8 cellular contexts compared by ENCODE assay signal in the genomic region with DNA sequence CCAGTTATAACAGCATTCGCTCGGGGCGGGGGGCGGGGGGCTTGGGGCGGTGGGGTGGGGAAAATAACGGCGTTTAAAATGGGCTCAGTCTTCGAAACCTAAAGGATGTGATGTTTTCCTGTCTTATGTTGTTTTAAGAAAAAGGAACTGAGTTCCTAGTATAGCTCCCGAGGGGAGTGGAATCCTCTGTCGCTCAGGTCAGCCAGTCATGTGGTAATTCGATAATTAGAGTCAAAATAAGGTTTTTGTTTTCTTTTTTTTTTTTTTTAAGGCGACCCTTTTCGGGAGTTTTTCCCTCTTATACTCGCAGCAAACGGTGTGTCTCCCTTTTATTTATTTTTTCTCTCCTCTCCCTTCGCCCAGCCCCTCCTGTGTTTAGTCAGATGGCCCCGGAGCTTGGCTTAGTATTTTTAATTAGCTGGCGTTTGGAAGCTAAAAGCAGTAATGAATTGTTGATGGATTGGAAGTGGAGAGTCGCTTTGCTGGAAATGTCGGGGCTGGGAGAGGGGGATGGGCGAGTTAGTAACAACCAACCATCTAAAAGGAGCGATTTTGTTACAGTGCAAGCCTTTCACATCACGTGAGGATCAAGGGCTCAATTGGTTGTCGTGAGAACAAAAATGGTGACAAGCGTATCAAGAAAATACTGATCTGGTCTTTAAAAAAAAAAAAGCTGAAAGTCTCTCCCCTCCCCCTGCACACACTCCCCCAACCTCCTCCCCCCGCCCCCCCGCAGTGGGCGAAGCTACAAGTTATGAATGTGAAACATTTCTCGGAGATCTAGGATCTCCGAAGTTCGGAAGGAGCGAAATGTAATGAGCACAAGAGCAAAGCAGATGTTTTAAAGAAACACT. TPM values are rescaled to one million over a fixed set of nuclear protein-coding genes. Genes with fewer than 3 reads are reported as not detected.
A peak's percentile ranks its signal among the peaks of the same experiment; 100 is the strongest.
DNase-seq lines count a peak whose midpoint lies in the region; ATAC-seq and TF ChIP-seq lines count a peak whose summit lies in the region.

No MANE protein-coding gene starts in this region.

- H3K27ac ChIP-seq in heart right ventricle = peak overlapping the region; percentile 76 to 98 (median 92)

- intact Hi-C loops in heart right ventricle (cut with DNase I) = loop anchor here in 8 of 10 donors (2.0 to 10.0 kb wide), 12 partner anchors 40 to 665 kb away; no protein-coding TSS in a partner anchor

- DNase-seq in DMS53 treated with DMSO at 0.1 percent for 48 hours (lab: John Stamatoyannopoulos, UW; ENCODE audit: unreplicated experiment) = peak; percentile 81
- DNase-seq in NCI-H345 treated with DMSO at 0.1 percent for 48 hours (lab: John Stamatoyannopoulos, UW; ENCODE audit: unreplicated experiment) = peak; percentile 47
- peak; percentile 88 for DNase-seq in amniotic epithelial cell (ENCODE audit: low read depth)
- DNase-seq in heart right ventricle = peak; percentile 65 to 90
- peak; percentile 57 for DNase-seq in omental fat pad (ENCODE audit: low spot score)
- DNase-seq in GF-D8 (lab: John Stamatoyannopoulos, UW) = no peak

- peaks cover 0 to 36% (median 0%) of the 10 kb centered on the region in 7 donors for H3K27me3 ChIP-seq in heart right ventricle

- H3K9me3 ChIP-seq in heart right ventricle = no peaks in the 10 kb centered on the region

- TF ChIP-seq CTCF in heart right ventricle (IDR thresholded peaks at IDR 0.05) = no peak
- TF ChIP-seq CTCF in omental fat pad (IDR thresholded peaks at IDR 0.05) = no peak

- 0% methylated on average over 32 of the region's 32 CpGs for WGBS in heart right ventricle, 2 donors

- ATAC-seq in HG02610 (IDR thresholded peaks at IDR 0.05; ENCODE audit: unreplicated experiment) (peak; percentile 24), heart right ventricle (peak; percentile 57 to 72 (median 66)), omental fat pad (ENCODE audit: low FRiP score) (peak; percentile 17), HG03520 (IDR thresholded peaks at IDR 0.05; ENCODE audit: unreplicated experiment) (no peak)

- peak overlapping the region; percentile 48 to 81 (median 68) for H3K4me3 ChIP-seq in heart right ventricle

- peaks cover under 1 to 56% (median 22%) of the 10 kb centered on the region in 9 donors for H3K4me1 ChIP-seq in heart right ventricle

- H3K36me3 ChIP-seq in heart right ventricle = no peaks in the 10 kb centered on the region

RNA-seq across cellular contexts. Expression of a gene that starts 0.7 kb away (rescaled TPM):
- total RNA-seq in heart right ventricle = 10 to 100 TPM in 9 of 10 donors, 1 to 10 TPM in 1; 9.8 to 22.9 (median 13.1) TPM
- 10 to 100 TPM in 1 of 2 donors, 1 to 10 TPM in 1; 3.3 to 17.2 TPM for polyA plus RNA-seq in heart right ventricle
- total RNA-seq in omental fat pad = 10 to 100 TPM; 14.8 to 26.2 (median 20.8) TPM
